In genomic region chr11:34621876-34622275, GRCh38 we compare ENCODE assay signal across 17 cellular contexts. TPM values are rescaled to one million over a fixed set of nuclear protein-coding genes. Genes with fewer than 3 reads are reported as not detected.
A peak's percentile ranks its signal among the peaks of the same experiment; 100 is the strongest.
DNase-seq lines count a peak whose midpoint lies in the region; ATAC-seq lines count a peak whose summit lies in the region.
"Had no signal": no experiment of that assay in that cellular context is flagged by ENCODE, and none has a peak within 500 bp of the region (broad histone marks: within the 10 kb centered on the region; RNA-seq: fewer than 3 reads in every experiment).

No MANE protein-coding gene starts in this region.

- H3K4me1 ChIP-seq in effector memory CD4-positive, alpha-beta T cell (ENCODE audit: control insufficient read depth, insufficient read depth, low read length, poor library complexity, severe bottlenecking), result no peaks in the 10 kb centered on the region

- no peak overlapping the region for H3K4me3 ChIP-seq in effector memory CD4-positive, alpha-beta T cell (ENCODE audit: insufficient read depth, low read depth, low read length, poor library complexity, severe bottlenecking)
- H3K4me3 ChIP-seq: spleen, thoracic aorta had no signal

- ATAC-seq in HG03565 (IDR thresholded peaks at IDR 0.05; ENCODE audit: unreplicated experiment), result no peak
- ATAC-seq: natural killer cell, T-helper 17 cell had no signal

- no peaks in the 10 kb centered on the region for H3K36me3 ChIP-seq in effector memory CD4-positive, alpha-beta T cell (ENCODE audit: control insufficient read depth, insufficient read depth, low read length)
- H3K36me3 ChIP-seq: spleen, thoracic aorta had no signal

- DNase-seq in Ammon's horn (ENCODE audit: low spot score) (peak; percentile 32), SK-MEL-5 (ENCODE audit: low read depth, low spot score) (peak; percentile 80), globus pallidus (ENCODE audit: low spot score) (peak; percentile 71), pons (ENCODE audit: low spot score) (peak; percentile 83), NCI-H510A treated with DMSO at 0.1 percent for 48 hours (lab: John Stamatoyannopoulos, UW) (no peak), mucosa of gallbladder (ENCODE audit: low spot score) (no peak)
- no peak for DNase-seq in effector memory CD4-positive, alpha-beta T cell
- DNase-seq: activated CD4-positive, alpha-beta T cell treated with anti-CD3 and anti-CD28 coated beads for 4 hours; activated T-cell treated with anti-CD3 and anti-CD28 coated beads for 4 hours; immature natural killer cell; natural killer cell; NCI-H1092 treated with DMSO at 0.1 percent for 48 hours; NCI-H446; spleen; T-helper 17 cell had no signal

- no peak overlapping the region for H3K27ac ChIP-seq in effector memory CD4-positive, alpha-beta T cell (ENCODE audit: insufficient read depth, low read length, poor library complexity, severe bottlenecking)
- H3K27ac ChIP-seq: spleen, thoracic aorta had no signal

- H3K9me3 ChIP-seq in effector memory CD4-positive, alpha-beta T cell (ENCODE audit: control insufficient read depth, low read length), result no peaks in the 10 kb centered on the region
- H3K9me3 ChIP-seq: spleen, thoracic aorta had no signal

- in situ Hi-C loops in SK-MEL-5 (cut with HindIII; ENCODE audit: low pct_unique_long_range_greater_than_20kb, low sequenced_read_pairs), result no loop called here

- peaks cover 4% of the 10 kb centered on the region for H3K27me3 ChIP-seq in effector memory CD4-positive, alpha-beta T cell (replicated peaks; ENCODE audit: control insufficient read depth, insufficient read depth, low read length, poor library complexity, severe bottlenecking)

RNA-seq across cellular contexts. Expression of gene EHF, which starts 1.0 kb away (rescaled TPM):
- total RNA-seq in SK-MEL-5 (2014; rRNA removed; shearing (Covaris generic)), result 0.13 and 0.16 TPM in 2 replicates
- 0.15 TPM in 1 of 2 replicates, not detected in the other for polyA plus RNA-seq in SK-MEL-5 (2015; cell fraction: cytosol; rRNA removed)
- 0.14 and 8.1 TPM in 2 replicates for polyA plus RNA-seq in SK-MEL-5 (2015; cell fraction: nucleus; rRNA removed)
- total RNA-seq in mucosa of gallbladder, result 176 TPM
- total RNA-seq: natural killer cell had no signal
- polyA plus RNA-seq: immature natural killer cell had no signal

Comparison
In these comparisons a context has a peak if more than half of its experiments do, and no peak if none do; other contexts are left out.
1. DNase-seq: peak in Ammon's horn (single experiment), SK-MEL-5 (single experiment), globus pallidus (single experiment) and pons (single experiment); none in NCI-H510A treated with DMSO at 0.1 percent for 48 hours (single experiment), effector memory CD4-positive, alpha-beta T cell (0 of 3) and mucosa of gallbladder (single experiment).
2. RNA of gene EHF, which starts 1.0 kb away (total RNA-seq): 176 TPM in mucosa of gallbladder (single experiment); 0.13 to 0.16 TPM in SK-MEL-5; every median in the first group is over 100 times any median in the second.